Comparison of ENCODE assay signal across 2 cellular contexts in the genomic region with DNA sequence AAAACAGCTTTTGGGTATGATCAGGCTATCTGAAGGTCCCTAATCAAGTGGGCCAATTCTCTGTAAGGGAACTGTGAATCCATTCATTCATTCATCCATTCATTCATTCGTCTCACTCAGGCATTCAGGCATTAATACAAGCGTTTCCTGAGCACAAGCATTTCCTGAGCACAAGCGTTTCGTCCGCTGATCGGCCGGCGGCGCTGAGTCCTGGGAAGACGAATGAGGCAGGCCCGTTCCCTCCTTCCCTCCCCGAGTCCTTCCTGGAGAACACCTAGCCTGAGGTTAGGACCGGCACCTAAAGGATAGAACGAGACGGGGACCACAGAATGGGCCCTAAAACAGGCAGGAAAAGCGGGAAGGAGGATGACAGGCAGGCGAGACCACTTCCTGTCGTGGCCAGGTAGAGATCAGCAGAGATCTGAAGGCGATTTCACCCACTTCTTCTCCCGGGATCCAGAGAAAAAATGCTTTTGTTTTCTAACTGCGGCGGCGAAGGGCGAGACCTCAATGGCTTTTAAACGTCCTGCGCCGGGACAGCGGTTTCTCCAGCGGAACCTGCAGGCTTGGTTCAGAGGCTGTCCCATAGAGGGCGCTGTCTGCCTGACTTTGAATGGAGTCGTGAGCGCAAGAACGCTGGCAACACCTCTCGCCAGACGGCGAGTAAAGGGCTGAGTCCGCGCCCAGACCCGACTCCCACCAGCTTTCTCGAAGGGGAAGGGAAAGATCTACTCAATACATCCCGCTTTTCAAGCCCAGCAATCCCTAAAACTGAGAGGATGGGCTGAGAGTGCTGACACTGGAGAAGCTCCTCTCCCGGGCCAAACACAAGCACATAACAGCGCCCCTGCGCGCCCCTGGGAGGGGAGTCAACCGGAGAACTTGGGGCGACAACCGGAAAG.
TF ChIP-seq lines count a peak whose summit lies in the region.

No MANE protein-coding gene starts in this region.

TF ChIP-seq in GM23338, 12 proteins besides CTCF, POLR2A, EP300 and RAD21:
- no peak for TF ChIP-seq POLR2AphosphoS5 (IDR thresholded peaks at IDR 0.05; ENCODE audit: low read depth)
- TF ChIP-seq EZH2 (IDR thresholded peaks at IDR 0.05; ENCODE audit: low read depth, unreplicated experiment) = peak; percentile 41
TF ChIP-seq in GM23338: peak in this region for 1.

TF ChIP-seq in HepG2, 621 proteins besides CTCF, POLR2A, EP300 and RAD21 (continues in another document):
- TF ChIP-seq, protein P1, sequence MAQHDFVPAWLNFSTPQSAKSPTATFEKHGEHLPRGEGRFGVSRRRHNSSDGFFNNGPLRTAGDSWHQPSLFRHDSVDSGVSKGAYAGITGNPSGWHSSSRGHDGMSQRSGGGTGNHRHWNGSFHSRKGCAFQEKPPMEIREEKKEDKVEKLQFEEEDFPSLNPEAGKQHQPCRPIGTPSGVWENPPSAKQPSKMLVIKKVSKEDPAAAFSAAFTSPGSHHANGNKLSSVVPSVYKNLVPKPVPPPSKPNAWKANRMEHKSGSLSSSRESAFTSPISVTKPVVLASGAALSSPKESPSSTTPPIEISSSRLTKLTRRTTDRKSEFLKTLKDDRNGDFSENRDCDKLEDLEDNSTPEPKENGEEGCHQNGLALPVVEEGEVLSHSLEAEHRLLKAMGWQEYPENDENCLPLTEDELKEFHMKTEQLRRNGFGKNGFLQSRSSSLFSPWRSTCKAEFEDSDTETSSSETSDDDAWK (CRISPR knock-in tag; IDR thresholded peaks at IDR 0.05) = no peak
- TF ChIP-seq ZMYM4 (CRISPR knock-in tag; IDR thresholded peaks at IDR 0.05) (no peak; the same call in 1 of the 2 replicates), ZNF614 (CRISPR knock-in tag; IDR thresholded peaks at IDR 0.05; ENCODE audit: borderline replicate concordance) (0 out of 2 replicates have a peak, but pooled peaks have one; percentile 44), NR2F6 (IDR thresholded peaks at IDR 0.05) (no peak), NR2F6 (CRISPR knock-in tag; IDR thresholded peaks at IDR 0.05) (0 out of 2 replicates have a peak, but pooled peaks have one; percentile 5), ZNF234 (CRISPR knock-in tag; conservative IDR thresholded peaks at IDR 0.05) (no peak), THYN1 (CRISPR knock-in tag; IDR thresholded peaks at IDR 0.05; ENCODE audit: borderline replicate concordance, low read depth) (no peak), STAG1 (CRISPR knock-in tag; IDR thresholded peaks at IDR 0.05) (peak; percentile 92), ZNF225 (CRISPR knock-in tag; IDR thresholded peaks at IDR 0.05) (no peak), NFIC (IDR thresholded peaks at IDR 0.05; ENCODE audit: low read length) (no peak), ZNF24 (IDR thresholded peaks at IDR 0.05) (peak; percentile 66; the same call in 1 of the 2 replicates), ZNF34 (CRISPR knock-in tag; IDR thresholded peaks at IDR 0.05; ENCODE audit: borderline replicate concordance) (no peak), CCDC6 (CRISPR knock-in tag; IDR thresholded peaks at IDR 0.05) (no peak), SRSF1 (optimal IDR thresholded peaks at IDR 0.05; ENCODE audit: low read depth, low read length) (peak; percentile 41), RXRB (CRISPR knock-in tag; IDR thresholded peaks at IDR 0.05; ENCODE audit: borderline replicate concordance) (peak; percentile 42; the same call in 1 of the 2 replicates), MAF1 (CRISPR knock-in tag; IDR thresholded peaks at IDR 0.05; ENCODE audit: borderline replicate concordance) (no peak), KDM2A (CRISPR knock-in tag; IDR thresholded peaks at IDR 0.05; ENCODE audit: borderline replicate concordance, low read depth) (peak; percentile 47; the same call in 1 of the 2 replicates), PRMT3 (CRISPR knock-in tag; IDR thresholded peaks at IDR 0.05; ENCODE audit: borderline replicate concordance, low read depth) (no peak), PHF5A (CRISPR knock-in tag; IDR thresholded peaks at IDR 0.05; ENCODE audit: low read depth, unreplicated experiment) (no peak), FOXO1 (CRISPR knock-in tag; IDR thresholded peaks at IDR 0.05) (0 out of 2 replicates have a peak, but pooled peaks have one; percentile 9), SAP130 (CRISPR knock-in tag; IDR thresholded peaks at IDR 0.05; ENCODE audit: low read depth) (0 out of 2 replicates have a peak, but pooled peaks have one; percentile 14), ZNF12 (CRISPR knock-in tag; IDR thresholded peaks at IDR 0.05) (0 out of 2 replicates have a peak, but pooled peaks have one; percentile 20)
- TF ChIP-seq, protein P2, sequence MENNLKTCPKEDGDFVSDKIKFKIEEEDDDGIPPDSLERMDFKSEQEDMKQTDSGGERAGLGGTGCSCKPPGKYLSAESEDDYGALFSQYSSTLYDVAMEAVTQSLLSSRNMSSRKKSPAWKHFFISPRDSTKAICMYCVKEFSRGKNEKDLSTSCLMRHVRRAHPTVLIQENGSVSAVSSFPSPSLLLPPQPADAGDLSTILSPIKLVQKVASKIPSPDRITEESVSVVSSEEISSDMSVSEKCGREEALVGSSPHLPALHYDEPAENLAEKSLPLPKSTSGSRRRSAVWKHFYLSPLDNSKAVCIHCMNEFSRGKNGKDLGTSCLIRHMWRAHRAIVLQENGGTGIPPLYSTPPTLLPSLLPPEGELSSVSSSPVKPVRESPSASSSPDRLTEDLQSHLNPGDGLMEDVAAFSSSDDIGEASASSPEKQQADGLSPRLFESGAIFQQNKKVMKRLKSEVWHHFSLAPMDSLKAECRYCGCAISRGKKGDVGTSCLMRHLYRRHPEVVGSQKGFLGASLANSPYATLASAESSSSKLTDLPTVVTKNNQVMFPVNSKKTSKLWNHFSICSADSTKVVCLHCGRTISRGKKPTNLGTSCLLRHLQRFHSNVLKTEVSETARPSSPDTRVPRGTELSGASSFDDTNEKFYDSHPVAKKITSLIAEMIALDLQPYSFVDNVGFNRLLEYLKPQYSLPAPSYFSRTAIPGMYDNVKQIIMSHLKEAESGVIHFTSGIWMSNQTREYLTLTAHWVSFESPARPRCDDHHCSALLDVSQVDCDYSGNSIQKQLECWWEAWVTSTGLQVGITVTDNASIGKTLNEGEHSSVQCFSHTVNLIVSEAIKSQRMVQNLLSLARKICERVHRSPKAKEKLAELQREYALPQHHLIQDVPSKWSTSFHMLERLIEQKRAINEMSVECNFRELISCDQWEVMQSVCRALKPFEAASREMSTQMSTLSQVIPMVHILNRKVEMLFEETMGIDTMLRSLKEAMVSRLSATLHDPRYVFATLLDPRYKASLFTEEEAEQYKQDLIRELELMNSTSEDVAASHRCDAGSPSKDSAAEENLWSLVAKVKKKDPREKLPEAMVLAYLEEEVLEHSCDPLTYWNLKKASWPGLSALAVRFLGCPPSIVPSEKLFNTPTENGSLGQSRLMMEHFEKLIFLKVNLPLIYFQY (CRISPR knock-in tag; IDR thresholded peaks at IDR 0.05; ENCODE audit: borderline replicate concordance) = no peak
- TF ChIP-seq, protein P3, sequence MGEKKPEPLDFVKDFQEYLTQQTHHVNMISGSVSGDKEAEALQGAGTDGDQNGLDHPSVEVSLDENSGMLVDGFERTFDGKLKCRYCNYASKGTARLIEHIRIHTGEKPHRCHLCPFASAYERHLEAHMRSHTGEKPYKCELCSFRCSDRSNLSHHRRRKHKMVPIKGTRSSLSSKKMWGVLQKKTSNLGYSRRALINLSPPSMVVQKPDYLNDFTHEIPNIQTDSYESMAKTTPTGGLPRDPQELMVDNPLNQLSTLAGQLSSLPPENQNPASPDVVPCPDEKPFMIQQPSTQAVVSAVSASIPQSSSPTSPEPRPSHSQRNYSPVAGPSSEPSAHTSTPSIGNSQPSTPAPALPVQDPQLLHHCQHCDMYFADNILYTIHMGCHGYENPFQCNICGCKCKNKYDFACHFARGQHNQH (CRISPR knock-in tag; IDR thresholded peaks at IDR 0.05) = 0 out of 2 replicates have a peak, but pooled peaks have one; percentile 41
- TF ChIP-seq, protein P4, sequence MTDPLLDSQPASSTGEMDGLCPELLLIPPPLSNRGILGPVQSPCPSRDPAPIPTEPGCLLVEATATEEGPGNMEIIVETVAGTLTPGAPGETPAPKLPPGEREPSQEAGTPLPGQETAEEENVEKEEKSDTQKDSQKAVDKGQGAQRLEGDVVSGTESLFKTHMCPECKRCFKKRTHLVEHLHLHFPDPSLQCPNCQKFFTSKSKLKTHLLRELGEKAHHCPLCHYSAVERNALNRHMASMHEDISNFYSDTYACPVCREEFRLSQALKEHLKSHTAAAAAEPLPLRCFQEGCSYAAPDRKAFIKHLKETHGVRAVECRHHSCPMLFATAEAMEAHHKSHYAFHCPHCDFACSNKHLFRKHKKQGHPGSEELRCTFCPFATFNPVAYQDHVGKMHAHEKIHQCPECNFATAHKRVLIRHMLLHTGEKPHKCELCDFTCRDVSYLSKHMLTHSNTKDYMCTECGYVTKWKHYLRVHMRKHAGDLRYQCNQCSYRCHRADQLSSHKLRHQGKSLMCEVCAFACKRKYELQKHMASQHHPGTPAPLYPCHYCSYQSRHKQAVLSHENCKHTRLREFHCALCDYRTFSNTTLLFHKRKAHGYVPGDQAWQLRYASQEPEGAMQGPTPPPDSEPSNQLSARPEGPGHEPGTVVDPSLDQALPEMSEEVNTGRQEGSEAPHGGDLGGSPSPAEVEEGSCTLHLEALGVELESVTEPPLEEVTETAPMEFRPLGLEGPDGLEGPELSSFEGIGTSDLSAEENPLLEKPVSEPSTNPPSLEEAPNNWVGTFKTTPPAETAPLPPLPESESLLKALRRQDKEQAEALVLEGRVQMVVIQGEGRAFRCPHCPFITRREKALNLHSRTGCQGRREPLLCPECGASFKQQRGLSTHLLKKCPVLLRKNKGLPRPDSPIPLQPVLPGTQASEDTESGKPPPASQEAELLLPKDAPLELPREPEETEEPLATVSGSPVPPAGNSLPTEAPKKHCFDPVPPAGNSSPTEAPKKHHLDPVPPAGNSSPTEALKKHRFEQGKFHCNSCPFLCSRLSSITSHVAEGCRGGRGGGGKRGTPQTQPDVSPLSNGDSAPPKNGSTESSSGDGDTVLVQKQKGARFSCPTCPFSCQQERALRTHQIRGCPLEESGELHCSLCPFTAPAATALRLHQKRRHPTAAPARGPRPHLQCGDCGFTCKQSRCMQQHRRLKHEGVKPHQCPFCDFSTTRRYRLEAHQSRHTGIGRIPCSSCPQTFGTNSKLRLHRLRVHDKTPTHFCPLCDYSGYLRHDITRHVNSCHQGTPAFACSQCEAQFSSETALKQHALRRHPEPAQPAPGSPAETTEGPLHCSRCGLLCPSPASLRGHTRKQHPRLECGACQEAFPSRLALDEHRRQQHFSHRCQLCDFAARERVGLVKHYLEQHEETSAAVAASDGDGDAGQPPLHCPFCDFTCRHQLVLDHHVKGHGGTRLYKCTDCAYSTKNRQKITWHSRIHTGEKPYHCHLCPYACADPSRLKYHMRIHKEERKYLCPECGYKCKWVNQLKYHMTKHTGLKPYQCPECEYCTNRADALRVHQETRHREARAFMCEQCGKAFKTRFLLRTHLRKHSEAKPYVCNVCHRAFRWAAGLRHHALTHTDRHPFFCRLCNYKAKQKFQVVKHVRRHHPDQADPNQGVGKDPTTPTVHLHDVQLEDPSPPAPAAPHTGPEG (CRISPR knock-in tag; IDR thresholded peaks at IDR 0.05) = no peak
- TF ChIP-seq, protein P5, sequence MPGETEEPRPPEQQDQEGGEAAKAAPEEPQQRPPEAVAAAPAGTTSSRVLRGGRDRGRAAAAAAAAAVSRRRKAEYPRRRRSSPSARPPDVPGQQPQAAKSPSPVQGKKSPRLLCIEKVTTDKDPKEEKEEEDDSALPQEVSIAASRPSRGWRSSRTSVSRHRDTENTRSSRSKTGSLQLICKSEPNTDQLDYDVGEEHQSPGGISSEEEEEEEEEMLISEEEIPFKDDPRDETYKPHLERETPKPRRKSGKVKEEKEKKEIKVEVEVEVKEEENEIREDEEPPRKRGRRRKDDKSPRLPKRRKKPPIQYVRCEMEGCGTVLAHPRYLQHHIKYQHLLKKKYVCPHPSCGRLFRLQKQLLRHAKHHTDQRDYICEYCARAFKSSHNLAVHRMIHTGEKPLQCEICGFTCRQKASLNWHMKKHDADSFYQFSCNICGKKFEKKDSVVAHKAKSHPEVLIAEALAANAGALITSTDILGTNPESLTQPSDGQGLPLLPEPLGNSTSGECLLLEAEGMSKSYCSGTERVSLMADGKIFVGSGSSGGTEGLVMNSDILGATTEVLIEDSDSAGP (CRISPR knock-in tag; IDR thresholded peaks at IDR 0.05; ENCODE audit: borderline replicate concordance) = peak; percentile 37; the same call in 1 of the 2 replicates
- TF ChIP-seq, protein P6, sequence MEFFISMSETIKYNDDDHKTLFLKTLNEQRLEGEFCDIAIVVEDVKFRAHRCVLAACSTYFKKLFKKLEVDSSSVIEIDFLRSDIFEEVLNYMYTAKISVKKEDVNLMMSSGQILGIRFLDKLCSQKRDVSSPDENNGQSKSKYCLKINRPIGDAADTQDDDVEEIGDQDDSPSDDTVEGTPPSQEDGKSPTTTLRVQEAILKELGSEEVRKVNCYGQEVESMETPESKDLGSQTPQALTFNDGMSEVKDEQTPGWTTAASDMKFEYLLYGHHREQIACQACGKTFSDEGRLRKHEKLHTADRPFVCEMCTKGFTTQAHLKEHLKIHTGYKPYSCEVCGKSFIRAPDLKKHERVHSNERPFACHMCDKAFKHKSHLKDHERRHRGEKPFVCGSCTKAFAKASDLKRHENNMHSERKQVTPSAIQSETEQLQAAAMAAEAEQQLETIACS (CRISPR knock-in tag; IDR thresholded peaks at IDR 0.05) = no peak
- TF ChIP-seq, protein P7, sequence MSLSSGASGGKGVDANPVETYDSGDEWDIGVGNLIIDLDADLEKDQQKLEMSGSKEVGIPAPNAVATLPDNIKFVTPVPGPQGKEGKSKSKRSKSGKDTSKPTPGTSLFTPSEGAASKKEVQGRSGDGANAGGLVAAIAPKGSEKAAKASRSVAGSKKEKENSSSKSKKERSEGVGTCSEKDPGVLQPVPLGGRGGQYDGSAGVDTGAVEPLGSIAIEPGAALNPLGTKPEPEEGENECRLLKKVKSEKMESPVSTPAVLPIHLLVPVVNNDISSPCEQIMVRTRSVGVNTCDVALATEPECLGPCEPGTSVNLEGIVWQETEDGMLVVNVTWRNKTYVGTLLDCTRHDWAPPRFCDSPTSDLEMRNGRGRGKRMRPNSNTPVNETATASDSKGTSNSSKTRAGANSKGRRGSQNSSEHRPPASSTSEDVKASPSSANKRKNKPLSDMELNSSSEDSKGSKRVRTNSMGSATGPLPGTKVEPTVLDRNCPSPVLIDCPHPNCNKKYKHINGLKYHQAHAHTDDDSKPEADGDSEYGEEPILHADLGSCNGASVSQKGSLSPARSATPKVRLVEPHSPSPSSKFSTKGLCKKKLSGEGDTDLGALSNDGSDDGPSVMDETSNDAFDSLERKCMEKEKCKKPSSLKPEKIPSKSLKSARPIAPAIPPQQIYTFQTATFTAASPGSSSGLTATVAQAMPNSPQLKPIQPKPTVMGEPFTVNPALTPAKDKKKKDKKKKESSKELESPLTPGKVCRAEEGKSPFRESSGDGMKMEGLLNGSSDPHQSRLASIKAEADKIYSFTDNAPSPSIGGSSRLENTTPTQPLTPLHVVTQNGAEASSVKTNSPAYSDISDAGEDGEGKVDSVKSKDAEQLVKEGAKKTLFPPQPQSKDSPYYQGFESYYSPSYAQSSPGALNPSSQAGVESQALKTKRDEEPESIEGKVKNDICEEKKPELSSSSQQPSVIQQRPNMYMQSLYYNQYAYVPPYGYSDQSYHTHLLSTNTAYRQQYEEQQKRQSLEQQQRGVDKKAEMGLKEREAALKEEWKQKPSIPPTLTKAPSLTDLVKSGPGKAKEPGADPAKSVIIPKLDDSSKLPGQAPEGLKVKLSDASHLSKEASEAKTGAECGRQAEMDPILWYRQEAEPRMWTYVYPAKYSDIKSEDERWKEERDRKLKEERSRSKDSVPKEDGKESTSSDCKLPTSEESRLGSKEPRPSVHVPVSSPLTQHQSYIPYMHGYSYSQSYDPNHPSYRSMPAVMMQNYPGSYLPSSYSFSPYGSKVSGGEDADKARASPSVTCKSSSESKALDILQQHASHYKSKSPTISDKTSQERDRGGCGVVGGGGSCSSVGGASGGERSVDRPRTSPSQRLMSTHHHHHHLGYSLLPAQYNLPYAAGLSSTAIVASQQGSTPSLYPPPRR (CRISPR knock-in tag; IDR thresholded peaks at IDR 0.05; ENCODE audit: borderline replicate concordance) = no peak
